In genomic region chr1:71083271-71083670, GRCh38 we compare ENCODE assay signal across 2 cellular contexts.
TF ChIP-seq lines count a peak whose summit lies in the region.

No MANE protein-coding gene starts in this region.

TF ChIP-seq in HEK293, 187 proteins besides CTCF, POLR2A, EP300 and RAD21:
- TF ChIP-seq ZNF596 (tag by site-specific recombination; IDR thresholded peaks at IDR 0.05) = 0 out of 2 replicates have a peak, but pooled peaks have one; percentile 51
- TF ChIP-seq ZSCAN16 (tag by site-specific recombination; IDR thresholded peaks at IDR 0.05) = no peak

TF ChIP-seq in K562, 482 proteins besides CTCF, POLR2A, EP300 and RAD21:
- TF ChIP-seq ZNF3 (CRISPR knock-in tag; IDR thresholded peaks at IDR 0.05) (no peak), VEZF1 (CRISPR knock-in tag; IDR thresholded peaks at IDR 0.05) (peak; percentile 51; the same call in 1 of the 2 replicates), RCOR1 (IDR thresholded peaks at IDR 0.05; ENCODE audit: borderline replicate concordance in 1 of 2, low read depth in 2 of 2, low read length in 2 of 2) (no peak), ZNF639 (CRISPR knock-in tag; conservative IDR thresholded peaks at IDR 0.05 in 1 of 2, IDR thresholded peaks at IDR 0.05 in 1 of 2) (peak in 1 of 2 experiments; percentile 38; a peak in 1 of 4 replicates), PRDM10 (IDR thresholded peaks at IDR 0.05; ENCODE audit: partially characterized antibody) (no peak), NFE2L1 (tag; IDR thresholded peaks at IDR 0.05; ENCODE audit: borderline replicate concordance, low read depth) (no peak)
- TF ChIP-seq, protein P1, sequence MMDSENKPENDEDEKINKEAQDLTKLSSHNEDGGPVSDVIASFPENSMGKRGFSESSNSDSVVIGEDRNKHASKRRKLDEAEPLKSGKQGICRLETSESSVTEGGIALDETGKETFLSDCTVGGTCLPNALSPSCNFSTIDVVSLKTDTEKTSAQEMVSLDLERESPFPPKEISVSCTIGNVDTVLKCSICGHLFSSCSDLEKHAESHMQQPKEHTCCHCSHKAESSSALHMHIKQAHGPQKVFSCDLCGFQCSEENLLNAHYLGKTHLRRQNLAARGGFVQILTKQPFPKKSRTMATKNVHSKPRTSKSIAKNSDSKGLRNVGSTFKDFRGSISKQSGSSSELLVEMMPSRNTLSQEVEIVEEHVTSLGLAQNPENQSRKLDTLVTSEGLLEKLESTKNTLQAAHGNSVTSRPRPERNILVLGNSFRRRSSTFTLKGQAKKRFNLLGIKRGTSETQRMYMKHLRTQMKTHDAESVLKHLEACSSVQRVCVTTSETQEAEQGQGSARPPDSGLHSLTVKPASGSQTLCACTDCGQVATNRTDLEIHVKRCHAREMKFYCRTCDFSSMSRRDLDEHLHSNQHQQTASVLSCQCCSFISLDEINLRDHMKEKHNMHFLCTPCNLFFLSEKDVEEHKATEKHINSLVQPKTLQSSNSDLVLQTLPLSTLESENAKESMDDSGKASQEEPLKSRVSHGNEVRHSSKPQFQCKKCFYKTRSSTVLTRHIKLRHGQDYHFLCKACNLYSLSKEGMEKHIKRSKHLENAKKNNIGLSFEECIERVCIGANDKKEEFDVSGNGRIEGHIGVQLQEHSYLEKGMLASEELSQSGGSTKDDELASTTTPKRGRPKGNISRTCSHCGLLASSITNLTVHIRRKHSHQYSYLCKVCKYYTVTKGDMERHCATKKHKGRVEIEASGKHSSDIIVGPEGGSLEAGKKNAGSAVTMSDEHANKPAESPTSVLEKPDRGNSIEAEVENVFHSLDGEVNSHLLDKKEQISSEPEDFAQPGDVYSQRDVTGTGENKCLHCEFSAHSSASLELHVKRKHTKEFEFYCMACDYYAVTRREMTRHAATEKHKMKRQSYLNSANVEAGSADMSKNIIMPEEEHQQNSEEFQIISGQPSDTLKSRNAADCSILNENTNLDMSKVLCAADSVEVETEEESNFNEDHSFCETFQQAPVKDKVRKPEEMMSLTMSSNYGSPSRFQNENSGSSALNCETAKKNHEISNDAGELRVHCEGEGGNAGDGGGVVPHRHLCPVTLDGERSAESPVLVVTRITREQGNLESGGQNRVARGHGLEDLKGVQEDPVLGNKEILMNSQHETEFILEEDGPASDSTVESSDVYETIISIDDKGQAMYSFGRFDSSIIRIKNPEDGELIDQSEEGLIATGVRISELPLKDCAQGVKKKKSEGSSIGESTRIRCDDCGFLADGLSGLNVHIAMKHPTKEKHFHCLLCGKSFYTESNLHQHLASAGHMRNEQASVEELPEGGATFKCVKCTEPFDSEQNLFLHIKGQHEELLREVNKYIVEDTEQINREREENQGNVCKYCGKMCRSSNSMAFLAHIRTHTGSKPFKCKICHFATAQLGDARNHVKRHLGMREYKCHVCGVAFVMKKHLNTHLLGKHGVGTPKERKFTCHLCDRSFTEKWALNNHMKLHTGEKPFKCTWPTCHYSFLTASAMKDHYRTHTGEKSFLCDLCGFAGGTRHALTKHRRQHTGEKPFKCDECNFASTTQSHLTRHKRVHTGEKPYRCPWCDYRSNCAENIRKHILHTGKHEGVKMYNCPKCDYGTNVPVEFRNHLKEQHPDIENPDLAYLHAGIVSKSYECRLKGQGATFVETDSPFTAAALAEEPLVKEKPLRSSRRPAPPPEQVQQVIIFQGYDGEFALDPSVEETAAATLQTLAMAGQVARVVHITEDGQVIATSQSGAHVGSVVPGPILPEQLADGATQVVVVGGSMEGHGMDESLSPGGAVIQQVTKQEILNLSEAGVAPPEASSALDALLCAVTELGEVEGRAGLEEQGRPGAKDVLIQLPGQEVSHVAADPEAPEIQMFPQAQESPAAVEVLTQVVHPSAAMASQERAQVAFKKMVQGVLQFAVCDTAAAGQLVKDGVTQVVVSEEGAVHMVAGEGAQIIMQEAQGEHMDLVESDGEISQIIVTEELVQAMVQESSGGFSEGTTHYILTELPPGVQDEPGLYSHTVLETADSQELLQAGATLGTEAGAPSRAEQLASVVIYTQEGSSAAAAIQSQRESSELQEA (IDR thresholded peaks at IDR 0.05; ENCODE audit: low read depth) = no peak
TF ChIP-seq in K562: peak in this region for 2.
